Comparison of ENCODE assay signal across 10 cellular contexts in the genomic region with DNA sequence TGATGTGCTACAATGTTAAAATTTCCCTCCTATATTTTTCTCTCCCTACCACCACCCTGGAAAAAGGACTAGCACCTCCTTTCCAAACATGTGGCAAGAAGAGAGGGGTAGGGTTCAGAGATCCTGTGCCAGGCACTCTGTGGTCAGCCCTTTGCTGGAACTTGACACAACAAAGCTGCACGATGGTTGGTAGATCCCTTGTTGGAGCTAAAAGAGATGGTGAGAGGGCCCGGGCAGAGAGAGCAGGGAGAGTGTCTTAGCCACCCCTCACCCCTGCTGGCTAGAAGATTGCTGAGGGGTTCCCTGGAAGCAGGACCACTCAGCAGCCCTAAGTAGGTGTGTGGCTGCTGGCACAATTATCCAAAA. TPM values are rescaled to one million over a fixed set of nuclear protein-coding genes. Genes with fewer than 3 reads are reported as not detected.
A peak's percentile ranks its signal among the peaks of the same experiment; 100 is the strongest.
DNase-seq lines count a peak whose midpoint lies in the region; ATAC-seq, FAIRE-seq and TF ChIP-seq lines count a peak whose summit lies in the region.
"Had no signal": no experiment of that assay in that cellular context is flagged by ENCODE, and none has a peak within 500 bp of the region (broad histone marks: within the 10 kb centered on the region; RNA-seq: fewer than 3 reads in every experiment).

No MANE protein-coding gene starts in this region.

- H3K14ac ChIP-seq in H1 (ENCODE audit: insufficient read length): no peak overlapping the region

- no peak overlapping the region for H3K23ac ChIP-seq in H1 (ENCODE audit: insufficient read length)

- H3K9me3 ChIP-seq in CD4-positive, CD25-positive, alpha-beta regulatory T cell (ENCODE audit: control insufficient read depth in 2 of 2, low read length in 2 of 2): no peaks in the 10 kb centered on the region
- H3K9me3 ChIP-seq in OCI-LY7 (ENCODE audit: low read length): no peaks in the 10 kb centered on the region
- no peaks in the 10 kb centered on the region for H3K9me3 ChIP-seq in H1 (ENCODE audit: insufficient read depth in 2 of 2, low read depth in 1 of 2, low read length in 1 of 2)
- no peaks in the 10 kb centered on the region for H3K9me3 ChIP-seq in prostate gland

- no peak for FAIRE-seq in H1 (lab: Jason Lieb, UNC)
- FAIRE-seq: G401.6 had no signal

- no TSS peak for BruUV-seq in OCI-LY7 (replicated peaks; lab: Mats Ljungman, UMichigan)

- H3K23me2 ChIP-seq in H1 (ENCODE audit: low read depth, low read length): peaks cover 11% of the 10 kb centered on the region

- H2AK5ac ChIP-seq in H1 (ENCODE audit: low read depth, low read length): peak overlapping the region; percentile 47

- no peak overlapping the region for H3K27ac ChIP-seq in CD4-positive, CD25-positive, alpha-beta regulatory T cell (ENCODE audit: insufficient read depth, low read length, poor library complexity, severe bottlenecking)
- H3K27ac ChIP-seq in OCI-LY7 (ENCODE audit: low read depth, low read length, poor library complexity, severe bottlenecking): peak overlapping the region; percentile 87
- H3K27ac ChIP-seq in H1 (ENCODE audit: low read depth, low read length): no peak overlapping the region
- peak overlapping the region; percentile 75 to 92 for H3K27ac ChIP-seq in prostate gland

- TF ChIP-seq CTCF in OCI-LY7 (conservative IDR thresholded peaks at IDR 0.05; ENCODE audit: low read length) (no peak), H1 (IDR thresholded peaks at IDR 0.05; ENCODE audit: control extremely low read depth in 1 of 3, insufficient read depth in 1 of 3, low read depth in 1 of 3, low read length in 3 of 3) (no peak), prostate gland (IDR thresholded peaks at IDR 0.05) (no peak)

- CTCF ChIA-PET in OCI-LY7 (lab: Charles Lee; ENCODE audit: unreplicated experiment): no interaction called here
- CTCF ChIA-PET in H1 (lab: Charles Lee; ENCODE audit: partially characterized antibody): no interaction called here

- peaks cover 15% of the 10 kb centered on the region for H3K27me3 Mint-ChIP-seq in CD4-positive, CD25-positive, alpha-beta regulatory T cell

- peak overlapping the region; percentile 83 to 96 (median 94) for H3K27ac Mint-ChIP-seq in CD4-positive, CD25-positive, alpha-beta regulatory T cell

- ATAC-seq in CD4-positive, CD25-positive, alpha-beta regulatory T cell (ENCODE audit: low read depth in 2 of 2): no peak
- ATAC-seq in HG03378 (IDR thresholded peaks at IDR 0.05; ENCODE audit: unreplicated experiment): no peak
- ATAC-seq in GM21786 (IDR thresholded peaks at IDR 0.05; ENCODE audit: unreplicated experiment): no peak
- ATAC-seq: right cardiac atrium had no signal

- peaks cover 6% of the 10 kb centered on the region for H3K36me3 Mint-ChIP-seq in CD4-positive, CD25-positive, alpha-beta regulatory T cell

- DNase-seq in CD4-positive, CD25-positive, alpha-beta regulatory T cell: no peak
- no peak for DNase-seq in OCI-LY7 (ENCODE audit: low spot score)
- DNase-seq in H1 (ENCODE audit: low read depth in 1 of 2, low spot score in 2 of 2): no peak
- DNase-seq in prostate gland (ENCODE audit: low spot score): no peak
- no peak for DNase-seq in NCI-H2107 (lab: John Stamatoyannopoulos, UW)
- DNase-seq in ecto neural progenitor cell (ENCODE audit: low spot score): no peak
- DNase-seq: right cardiac atrium had no signal

- H3K9me2 ChIP-seq in OCI-LY7 (ENCODE audit: insufficient read depth, low read length): no peaks in the 10 kb centered on the region

- H3K9ac ChIP-seq in H1 (replicated peaks in 1 of 4; ENCODE audit: extremely low read depth in 1 of 4, low read depth in 3 of 4, low read length in 3 of 4): no peak overlapping the region

- H4K20me1 ChIP-seq in OCI-LY7 (ENCODE audit: insufficient read depth, low read length) (no peaks in the 10 kb centered on the region; the same call in 1 of the 2 replicates), H1 (replicated peaks in 1 of 2; ENCODE audit: control insufficient read depth in 1 of 2, insufficient read depth in 2 of 2, low read length in 2 of 2) (peaks cover 4 to 7% of the 10 kb centered on the region in 2 experiments)

- H3K4me1 ChIP-seq in CD4-positive, CD25-positive, alpha-beta regulatory T cell (ENCODE audit: control insufficient read depth, insufficient read depth, low read length, poor library complexity, severe bottlenecking): peaks cover 52% of the 10 kb centered on the region
- H3K4me1 ChIP-seq in OCI-LY7 (ENCODE audit: insufficient read depth, low read length, poor library complexity, severe bottlenecking): peaks cover 47% of the 10 kb centered on the region
- H3K4me1 ChIP-seq in H1 (replicated peaks in 1 of 4; ENCODE audit: control insufficient read depth in 3 of 4, insufficient read depth in 4 of 4, low read length in 3 of 4): peaks cover 7 to 34% (median 18%) of the 10 kb centered on the region in 4 experiments
- H3K4me1 ChIP-seq in prostate gland (replicated peaks): peaks cover 7% of the 10 kb centered on the region

- peak overlapping the region; percentile 65; the same call in 1 of the 2 replicates for H3K18ac ChIP-seq in H1 (ENCODE audit: extremely low read depth, low read length)

- no peak for TF ChIP-seq RAD21 in H1 (IDR thresholded peaks at IDR 0.05 in 1 of 2, conservative IDR thresholded peaks at IDR 0.05 in 1 of 2; ENCODE audit: low read depth in 2 of 2, low read length in 2 of 2)

- H3K4me2 ChIP-seq in OCI-LY7 (ENCODE audit: low read length): peak overlapping the region; percentile 90; the same call in 1 of the 2 replicates
- H3K4me2 ChIP-seq in H1 (ENCODE audit: insufficient read depth in 1 of 2, low read depth in 2 of 2, low read length in 2 of 2): peak overlapping the region in 1 of 2 experiments; percentile 98; a peak in 1 of 4 replicates

- H3K4me3 ChIP-seq in CD4-positive, CD25-positive, alpha-beta regulatory T cell (ENCODE audit: low read depth, low read length): peak overlapping the region; percentile 86
- H3K4me3 ChIP-seq in OCI-LY7 (ENCODE audit: low read depth, low read length, poor library complexity, severe bottlenecking) (no peak overlapping the region), H1 (ENCODE audit: extremely low read depth in 1 of 4, insufficient read depth in 2 of 4, low read depth in 3 of 4, low read length in 4 of 4) (no peak overlapping the region), prostate gland (no peak overlapping the region)

- H2AFZ ChIP-seq in OCI-LY7 (ENCODE audit: low read length) (peak overlapping the region; percentile 60; the same call in 1 of the 2 replicates), H1 (ENCODE audit: low read length) (no peak overlapping the region)

- H3K79me2 ChIP-seq in OCI-LY7 (ENCODE audit: insufficient read depth, low read depth, low read length) (peaks cover 12% of the 10 kb centered on the region; the same call in 1 of the 2 replicates), H1 (ENCODE audit: control insufficient read depth in 1 of 2, insufficient read depth in 2 of 2, low read length in 2 of 2) (peaks cover 0 to 18% of the 10 kb centered on the region in 2 experiments; a peak in 2 of 4 replicates)

- no peak overlapping the region for H2BK120ac ChIP-seq in H1 (replicated peaks; ENCODE audit: low read depth, low read length)

- POLR2A ChIA-PET in OCI-LY7 (lab: Charles Lee) (interaction anchor here (0.6 kb wide), 2 partner anchors 23 to 49 kb away, joined by 3 read pairs; no protein-coding TSS in a partner anchor), H1 (lab: Charles Lee; ENCODE audit: partially characterized antibody) (no interaction called here)

- peaks cover 12 to 58% (median 34%) of the 10 kb centered on the region in 4 donors for H3K4me1 Mint-ChIP-seq in CD4-positive, CD25-positive, alpha-beta regulatory T cell

- H2BK20ac ChIP-seq in H1 (ENCODE audit: low read length): peak overlapping the region; percentile 94

- peak overlapping the region; percentile 99 for H2BK12ac ChIP-seq in H1 (ENCODE audit: low read depth, low read length)

- no peaks in the 10 kb centered on the region for H3K27me3 ChIP-seq in CD4-positive, CD25-positive, alpha-beta regulatory T cell (ENCODE audit: control insufficient read depth, insufficient read depth, low read length)
- no peaks in the 10 kb centered on the region for H3K27me3 ChIP-seq in H1 (replicated peaks in 1 of 4; ENCODE audit: control insufficient read depth in 3 of 4, extremely low read depth in 1 of 4, insufficient read depth in 3 of 4, low read length in 3 of 4)
- no peaks in the 10 kb centered on the region for H3K27me3 ChIP-seq in prostate gland (replicated peaks; ENCODE audit: insufficient read depth)

- H3K79me1 ChIP-seq in H1 (ENCODE audit: low read depth, low read length): no peaks in the 10 kb centered on the region; the same call in 1 of the 2 replicates

- intact Hi-C loops in OCI-LY7 (cut with micrococcal nuclease; ENCODE audit: unreplicated experiment): loop anchor here (5.0 kb wide), 2 partner anchors 81 to 206 kb away; a partner anchor contains a TSS
- intact Hi-C loops in prostate gland (cut with DNase I): loop anchor here (5.0 kb wide), 3 partner anchors 96 to 286 kb away; a partner anchor contains a TSS

- no peak overlapping the region for H4K91ac ChIP-seq in H1 (replicated peaks; ENCODE audit: insufficient read length, low read length)

- no peak overlapping the region for H4K8ac ChIP-seq in H1 (ENCODE audit: extremely low read depth, insufficient read depth, low read length)

- no peaks in the 10 kb centered on the region for H3K36me3 ChIP-seq in CD4-positive, CD25-positive, alpha-beta regulatory T cell (ENCODE audit: control insufficient read depth, insufficient read depth, low read length)
- H3K36me3 ChIP-seq in OCI-LY7 (ENCODE audit: insufficient read depth, low read length): peaks cover 4% of the 10 kb centered on the region; the same call in 1 of the 2 replicates
- peaks cover 0 to 7% (median 0%) of the 10 kb centered on the region in 4 experiments; a peak in 1 of 8 replicates for H3K36me3 ChIP-seq in H1 (ENCODE audit: control insufficient read depth in 2 of 4, insufficient read depth in 4 of 4, low read length in 3 of 4)
- no peaks in the 10 kb centered on the region for H3K36me3 ChIP-seq in prostate gland

- H4K5ac ChIP-seq in H1 (ENCODE audit: insufficient read length, low read depth, low read length): no peak overlapping the region

- WGBS in H1 (ENCODE audit: extremely low coverage in 1 of 2, insufficient coverage in 1 of 2, insufficient read length in 1 of 2, insufficient replicate concordance in 2 of 2, low coverage in 1 of 2, low lambda C conversion rate in 2 of 2, missing lambda C conversion rate in 1 of 2), 2 experiments: 72% methylated on average over 2 of the region's 2 CpGs; no CpG with 5 or more reads in 1 of the 2 experiments
- WGBS in prostate gland: 58% methylated on average over 2 of the region's 2 CpGs

- TF ChIP-seq EP300 in H1 (IDR thresholded peaks at IDR 0.05; ENCODE audit: borderline replicate concordance in 1 of 2, low read depth in 2 of 2, low read length in 2 of 2): no peak

- H2BK5ac ChIP-seq in H1 (ENCODE audit: low read depth, low read length): peak overlapping the region; percentile 98; the same call in 1 of the 2 replicates

- H3K4me3 Mint-ChIP-seq in CD4-positive, CD25-positive, alpha-beta regulatory T cell: peak overlapping the region; percentile 55 to 99 (median 82)

- H3K4ac ChIP-seq in H1 (replicated peaks; ENCODE audit: insufficient read length, low read depth, low read length): no peak overlapping the region

- 0 out of 2 replicates have a peak overlapping the region, but pooled peaks have one; percentile 93 for H2BK15ac ChIP-seq in H1 (ENCODE audit: low read length)

- H3K56ac ChIP-seq in H1 (replicated peaks; ENCODE audit: insufficient read length, low read depth, low read length): no peak overlapping the region

- H3K9me3 Mint-ChIP-seq in CD4-positive, CD25-positive, alpha-beta regulatory T cell: peaks cover 0 to 2% (median 0%) of the 10 kb centered on the region in 7 donors

- TF ChIP-seq POLR2A in H1 (IDR thresholded peaks at IDR 0.05; ENCODE audit: control extremely low read depth in 1 of 2, low read depth in 2 of 2, low read length in 2 of 2): no peak
- no peak for TF ChIP-seq POLR2A in prostate gland (IDR thresholded peaks at IDR 0.05)

RNA-seq across cellular contexts. Expression of a gene that starts 2.5 kb away (rescaled TPM):
- 30.6 TPM for total RNA-seq in CD4-positive, CD25-positive, alpha-beta regulatory T cell
- 1 to 10 TPM; 5.4 to 7.4 (median 6.9) TPM for polyA plus RNA-seq in CD4-positive, CD25-positive, alpha-beta regulatory T cell
- 11.2 and 16.5 TPM in 2 replicates for total RNA-seq in OCI-LY7 (2014; rRNA removed; shearing (Covaris generic))
- total RNA-seq in OCI-LY7 (2022) (44.9 and 53.2 TPM in 2 replicates), prostate gland (10 to 100 TPM; 45.0 to 94.4 TPM)
- total RNA-seq in H1 (2021; fragmentation: NEBNext Ultra II Directional; extraction: Animal tissue kit (Norgen Biotek cat#: 25700)): 133 and 134 TPM in 2 replicates
- polyA plus RNA-seq in H1 (2011; rRNA removed): 99.7 and 126 TPM in 2 replicates
- polyA plus RNA-seq in H1 (2011; cell fraction: cytosol; rRNA removed): 76.0 TPM
- 114 TPM for polyA plus RNA-seq in H1 (2011; cell fraction: nucleus; rRNA removed)
- 108 to 113 TPM (median 112 TPM) in 4 replicates for polyA plus RNA-seq in H1 (2012, experiment 1 of 2)
- 86.8 TPM for polyA plus RNA-seq in H1 (2012, experiment 2 of 2)
- polyA plus RNA-seq in H1 (2013, experiment 1 of 2): 131 TPM
- polyA plus RNA-seq in H1 (2013, experiment 2 of 2): 128 TPM
- 35.3 and 44.7 TPM in 2 replicates for polyA minus RNA-seq in H1 (2011; rRNA and poly(A)+ RNA removed)
- 39.1 TPM for polyA minus RNA-seq in H1 (2011; cell fraction: cytosol; rRNA and poly(A)+ RNA removed)
- 26.8 TPM for polyA minus RNA-seq in H1 (2011; cell fraction: nucleus; rRNA and poly(A)+ RNA removed)

Comparison
In these comparisons a context has a peak if more than half of its experiments do, and no peak if none do; other contexts are left out.
1. H3K27ac ChIP-seq: peak in OCI-LY7 (single experiment) and prostate gland (2 of 2); none in CD4-positive, CD25-positive, alpha-beta regulatory T cell (single experiment) and H1 (single experiment).